In genomic region chr2:202990501-202990900, GRCh38 we compare ENCODE assay signal across 3 cellular contexts.
A peak's percentile ranks its signal among the peaks of the same experiment; 100 is the strongest.
TF ChIP-seq lines count a peak whose summit lies in the region.

No MANE protein-coding gene starts in this region.

TF ChIP-seq in HepG2, 621 proteins besides CTCF, POLR2A, EP300 and RAD21:
- TF ChIP-seq TFDP1 (CRISPR knock-in tag; IDR thresholded peaks at IDR 0.05; ENCODE audit: borderline replicate concordance) (no peak), CEBPG (CRISPR knock-in tag; IDR thresholded peaks at IDR 0.05) (peak; percentile 30; the same call in 1 of the 2 replicates), CEBPB (IDR thresholded peaks at IDR 0.05; ENCODE audit: borderline replicate concordance, low read depth, low read length) (peak; percentile 85)

TF ChIP-seq in IMR-90, 13 proteins besides CTCF, POLR2A, EP300 and RAD21:
- TF ChIP-seq CHD1 (IDR thresholded peaks at IDR 0.05; ENCODE audit: low read depth, low read length) = no peak
- no peak for TF ChIP-seq RFX5 (IDR thresholded peaks at IDR 0.05; ENCODE audit: low read depth, low read length)
- TF ChIP-seq CEBPB (IDR thresholded peaks at IDR 0.05; ENCODE audit: low read depth, low read length) = peak; percentile 80
- TF ChIP-seq BHLHE40 (IDR thresholded peaks at IDR 0.05; ENCODE audit: low read depth, low read length) = no peak
- no peak for TF ChIP-seq FOS (IDR thresholded peaks at IDR 0.05; ENCODE audit: low read depth, low read length)
- no peak for TF ChIP-seq RCOR1 (IDR thresholded peaks at IDR 0.05; ENCODE audit: insufficient replicate concordance, low read length)
- no peak for TF ChIP-seq MXI1 (IDR thresholded peaks at IDR 0.05; ENCODE audit: borderline replicate concordance, low read depth, low read length)
- no peak for TF ChIP-seq NFE2L2 (IDR thresholded peaks at IDR 0.05; ENCODE audit: low read depth, low read length)

TF ChIP-seq in K562, 482 proteins besides CTCF, POLR2A, EP300 and RAD21:
- no peak for TF ChIP-seq ZBTB1 (CRISPR knock-in tag; IDR thresholded peaks at IDR 0.05; ENCODE audit: borderline replicate concordance, low read depth)
- no peak for TF ChIP-seq SMAD4 (CRISPR knock-in tag; conservative IDR thresholded peaks at IDR 0.05)
- no peak for TF ChIP-seq JUNB (CRISPR knock-in tag; conservative IDR thresholded peaks at IDR 0.05)
- no peak for TF ChIP-seq THRA (IDR thresholded peaks at IDR 0.05)
- no peak for TF ChIP-seq PCBP2 (IDR thresholded peaks at IDR 0.05; ENCODE audit: low read depth, low read length, poor library complexity, severe bottlenecking)
- TF ChIP-seq, protein P1, sequence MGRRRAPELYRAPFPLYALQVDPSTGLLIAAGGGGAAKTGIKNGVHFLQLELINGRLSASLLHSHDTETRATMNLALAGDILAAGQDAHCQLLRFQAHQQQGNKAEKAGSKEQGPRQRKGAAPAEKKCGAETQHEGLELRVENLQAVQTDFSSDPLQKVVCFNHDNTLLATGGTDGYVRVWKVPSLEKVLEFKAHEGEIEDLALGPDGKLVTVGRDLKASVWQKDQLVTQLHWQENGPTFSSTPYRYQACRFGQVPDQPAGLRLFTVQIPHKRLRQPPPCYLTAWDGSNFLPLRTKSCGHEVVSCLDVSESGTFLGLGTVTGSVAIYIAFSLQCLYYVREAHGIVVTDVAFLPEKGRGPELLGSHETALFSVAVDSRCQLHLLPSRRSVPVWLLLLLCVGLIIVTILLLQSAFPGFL (CRISPR knock-in tag; IDR thresholded peaks at IDR 0.05) = no peak
- TF ChIP-seq, protein P2, sequence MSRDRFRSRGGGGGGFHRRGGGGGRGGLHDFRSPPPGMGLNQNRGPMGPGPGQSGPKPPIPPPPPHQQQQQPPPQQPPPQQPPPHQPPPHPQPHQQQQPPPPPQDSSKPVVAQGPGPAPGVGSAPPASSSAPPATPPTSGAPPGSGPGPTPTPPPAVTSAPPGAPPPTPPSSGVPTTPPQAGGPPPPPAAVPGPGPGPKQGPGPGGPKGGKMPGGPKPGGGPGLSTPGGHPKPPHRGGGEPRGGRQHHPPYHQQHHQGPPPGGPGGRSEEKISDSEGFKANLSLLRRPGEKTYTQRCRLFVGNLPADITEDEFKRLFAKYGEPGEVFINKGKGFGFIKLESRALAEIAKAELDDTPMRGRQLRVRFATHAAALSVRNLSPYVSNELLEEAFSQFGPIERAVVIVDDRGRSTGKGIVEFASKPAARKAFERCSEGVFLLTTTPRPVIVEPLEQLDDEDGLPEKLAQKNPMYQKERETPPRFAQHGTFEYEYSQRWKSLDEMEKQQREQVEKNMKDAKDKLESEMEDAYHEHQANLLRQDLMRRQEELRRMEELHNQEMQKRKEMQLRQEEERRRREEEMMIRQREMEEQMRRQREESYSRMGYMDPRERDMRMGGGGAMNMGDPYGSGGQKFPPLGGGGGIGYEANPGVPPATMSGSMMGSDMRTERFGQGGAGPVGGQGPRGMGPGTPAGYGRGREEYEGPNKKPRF (IDR thresholded peaks at IDR 0.05; ENCODE audit: low read depth, low read length) = no peak
- TF ChIP-seq NBN (IDR thresholded peaks at IDR 0.05; ENCODE audit: low read depth) = no peak
- no peak for TF ChIP-seq SUPT5H (IDR thresholded peaks at IDR 0.05)
- TF ChIP-seq USF2 (CRISPR knock-in tag; IDR thresholded peaks at IDR 0.05) = no peak
- TF ChIP-seq MCM3 (IDR thresholded peaks at IDR 0.05) = no peak
- TF ChIP-seq ARNT (IDR thresholded peaks at IDR 0.05) = no peak
- no peak for TF ChIP-seq CEBPG (CRISPR knock-in tag; IDR thresholded peaks at IDR 0.05)
- TF ChIP-seq CEBPG (tag; conservative IDR thresholded peaks at IDR 0.05 in 1 of 2, IDR thresholded peaks at IDR 0.05 in 1 of 2) = peak; percentile 27 to 64; a peak in 2 of 4 replicates
- peak; percentile 69; the same call in 1 of the 2 replicates for TF ChIP-seq CEBPB (tag; IDR thresholded peaks at IDR 0.05)
